In the genomic region with DNA sequence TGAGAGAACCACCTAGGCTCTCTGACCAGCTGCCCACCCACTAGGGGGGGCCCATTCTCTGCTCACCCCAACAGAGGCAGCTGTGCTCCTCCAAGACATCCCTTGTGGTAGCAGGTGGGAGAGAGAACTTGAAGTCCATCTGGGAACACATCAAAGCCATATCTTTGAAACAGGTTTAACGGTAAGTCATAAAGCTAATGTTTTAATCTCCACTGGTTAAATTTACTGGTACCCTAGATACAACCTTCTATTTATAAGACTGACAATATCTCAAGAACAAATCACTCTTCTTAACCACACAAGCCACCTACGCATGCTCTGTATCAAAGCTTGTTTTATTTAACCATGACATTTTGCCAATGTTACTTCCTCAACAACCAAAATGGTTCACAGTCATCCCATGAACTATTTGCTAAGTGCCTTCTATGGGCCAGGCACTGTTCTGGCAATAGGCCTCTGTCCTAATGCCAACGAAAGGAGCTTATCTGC, we compare ENCODE assay signal across 19 cellular contexts. TPM values are rescaled to one million over a fixed set of nuclear protein-coding genes. Genes with fewer than 3 reads are reported as not detected.
DNase-seq lines count a peak whose midpoint lies in the region; ATAC-seq, FAIRE-seq and TF ChIP-seq lines count a peak whose summit lies in the region.
"Had no signal": no experiment of that assay in that cellular context is flagged by ENCODE, and none has a peak within 500 bp of the region (broad histone marks: within the 10 kb centered on the region; RNA-seq: fewer than 3 reads in every experiment).

No MANE protein-coding gene starts in this region.

- H3K36me3 Mint-ChIP-seq in activated T-helper 1 cell treated with anti-CD3 and anti-CD28 coated beads, Interleukin-12 subunit alpha, Interleukin-12 subunit beta, Interleukin-2, Interleukin-4 antibody, amounts not matched to agents 30 ng/mL and 10 ng/mL and 1 ng/mL, durations not matched to agents 14 hours and 24 hours and 36 hours (ENCODE audit: low read depth) = peaks cover 71% of the 10 kb centered on the region
- peaks cover 24 to 44% (median 35%) of the 10 kb centered on the region in 3 donors for H3K36me3 Mint-ChIP-seq in immature natural killer cell

- WGBS in heart right ventricle, 2 donors = 53 to 68% methylated on average over 3 of the region's 3 CpGs

- H3K9me3 ChIP-seq in heart right ventricle (peaks cover 0 to 9% (median 0%) of the 10 kb centered on the region in 11 donors), tibial artery (no peaks in the 10 kb centered on the region)
- H3K9me3 ChIP-seq: vagina had no signal

- H3K4me1 Mint-ChIP-seq in activated T-helper 1 cell treated with anti-CD3 and anti-CD28 coated beads, Interleukin-12 subunit alpha, Interleukin-12 subunit beta, Interleukin-2, Interleukin-4 antibody, amounts not matched to agents 30 ng/mL and 10 ng/mL and 1 ng/mL, durations not matched to agents 14 hours and 24 hours and 36 hours (ENCODE audit: low read depth) = peaks cover 40% of the 10 kb centered on the region
- H3K4me1 Mint-ChIP-seq in immature natural killer cell = peaks cover 48 to 69% of the 10 kb centered on the region in 2 donors
- H3K4me1 Mint-ChIP-seq: activated B cell treated with CpG ODN at 0.5 μM for 24 hours had no signal

- intact Hi-C loops in heart right ventricle (cut with DNase I) = no loop called here
- intact Hi-C loops in Right ventricle myocardium inferior (cut with DNase I) = no loop called here
- intact Hi-C loops in activated T-helper 1 cell treated with anti-CD3 and anti-CD28 coated beads, Interleukin-12 subunit alpha, Interleukin-12 subunit beta, Interleukin-2, Interleukin-4 antibody, amounts not matched to agents 30 ng/mL and 10 ng/mL and 1 ng/mL, durations not matched to agents 14 hours and 24 hours and 36 hours (cut with micrococcal nuclease) = no loop called here
- intact Hi-C loops in tibial artery (cut with DNase I; ENCODE audit: low total_unique reads) = no loop called here

- H3K27me3 ChIP-seq in heart right ventricle (no peaks in the 10 kb centered on the region), tibial artery (no peaks in the 10 kb centered on the region)
- H3K27me3 ChIP-seq: BLaER1, vagina had no signal

- no peak overlapping the region for H3K4me3 ChIP-seq in heart right ventricle
- H3K4me3 ChIP-seq in tibial artery = no peak overlapping the region
- H3K4me3 ChIP-seq: BLaER1, vagina had no signal

- no peaks in the 10 kb centered on the region for H3K27me3 Mint-ChIP-seq in activated T-helper 1 cell treated with anti-CD3 and anti-CD28 coated beads, Interleukin-12 subunit alpha, Interleukin-12 subunit beta, Interleukin-2, Interleukin-4 antibody, amounts not matched to agents 30 ng/mL and 10 ng/mL and 1 ng/mL, durations not matched to agents 14 hours and 24 hours and 36 hours (ENCODE audit: insufficient read depth)
- no peaks in the 10 kb centered on the region for H3K27me3 Mint-ChIP-seq in immature natural killer cell (ENCODE audit: low read depth in 3 of 3)
- H3K27me3 Mint-ChIP-seq: activated B cell treated with CpG ODN at 0.5 μM for 24 hours, naive B cell had no signal

- ATAC-seq in heart right ventricle (peak in 5 of 8 donors; percentile 34 to 87 (median 75)), Right ventricle myocardium inferior (no peak)
- ATAC-seq: PC-3 had no signal

- H3K36me3 ChIP-seq in heart right ventricle = peaks cover 0 to 60% (median 17%) of the 10 kb centered on the region in 9 donors
- peaks cover 14 to 37% (median 16%) of the 10 kb centered on the region in 3 donors for H3K36me3 ChIP-seq in tibial artery

- no peak overlapping the region for H3K4me3 Mint-ChIP-seq in activated T-helper 1 cell treated with anti-CD3 and anti-CD28 coated beads, Interleukin-12 subunit alpha, Interleukin-12 subunit beta, Interleukin-2, Interleukin-4 antibody, amounts not matched to agents 30 ng/mL and 10 ng/mL and 1 ng/mL, durations not matched to agents 14 hours and 24 hours and 36 hours
- peak overlapping the region in 3 of 5 donors; percentile 1 to 30 (median 7) for H3K4me3 Mint-ChIP-seq in immature natural killer cell
- H3K4me3 Mint-ChIP-seq: activated B cell treated with CpG ODN at 0.5 μM for 24 hours, naive B cell had no signal

- H3K4me1 ChIP-seq in heart right ventricle (peaks cover 0 to 17% (median 8%) of the 10 kb centered on the region in 9 donors), tibial artery (peaks cover 0 to 13% (median 2%) of the 10 kb centered on the region in 4 donors)
- H3K4me1 ChIP-seq: BLaER1, vagina had no signal

- TF ChIP-seq CTCF in heart right ventricle (IDR thresholded peaks at IDR 0.05) (no peak), tibial artery (IDR thresholded peaks at IDR 0.05) (no peak)

- peaks cover 4% of the 10 kb centered on the region for H3K9me3 Mint-ChIP-seq in activated T-helper 1 cell treated with anti-CD3 and anti-CD28 coated beads, Interleukin-12 subunit alpha, Interleukin-12 subunit beta, Interleukin-2, Interleukin-4 antibody, amounts not matched to agents 30 ng/mL and 10 ng/mL and 1 ng/mL, durations not matched to agents 14 hours and 24 hours and 36 hours
- H3K9me3 Mint-ChIP-seq in immature natural killer cell = no peaks in the 10 kb centered on the region
- H3K9me3 Mint-ChIP-seq: activated B cell treated with CpG ODN at 0.5 μM for 24 hours had no signal

- no peak for DNase-seq in heart right ventricle
- no peak for DNase-seq in Right ventricle myocardium inferior (ENCODE audit: missing footprints)
- no peak for DNase-seq in activated T-helper 1 cell treated with anti-CD3 and anti-CD28 coated beads, Interleukin-12 subunit alpha, Interleukin-12 subunit beta, Interleukin-2, Interleukin-4 antibody, amounts not matched to agents 30 ng/mL and 10 ng/mL and 1 ng/mL, durations not matched to agents 14 hours and 24 hours and 36 hours (ENCODE audit: low spot score)
- no peak for DNase-seq in immature natural killer cell
- no peak for DNase-seq in tibial artery
- DNase-seq in mucosa of gallbladder (ENCODE audit: low spot score) = no peak
- no peak for DNase-seq in HTR-8/SVneo (ENCODE audit: insufficient read length, low spot score)
- no peak for DNase-seq in glomerular visceral epithelial cell (ENCODE audit: extremely low spot score)
- DNase-seq: activated B cell treated with CpG ODN at 0.5 μM for 24 hours; activated gamma-delta T cell; EL; naive B cell; NCI-H1105; PC-3; retina; stimulated activated CD4-positive, alpha-beta T cell treated with anti-CD3 and anti-CD28 coated beads, Interleukin-2, amount 100 ng/mL, for 48 hours had no signal

- FAIRE-seq in HTR-8/SVneo (lab: Jason Lieb, UNC) = no peak
- FAIRE-seq: endometrium had no signal

- H3K27ac ChIP-seq in heart right ventricle = peak overlapping the region in 6 of 10 donors; percentile 24 to 57 (median 42)
- peak overlapping the region; percentile 32 to 47 for H3K27ac ChIP-seq in tibial artery
- H3K27ac ChIP-seq: BLaER1, vagina had no signal

- peak overlapping the region; percentile 62 for H3K27ac Mint-ChIP-seq in activated T-helper 1 cell treated with anti-CD3 and anti-CD28 coated beads, Interleukin-12 subunit alpha, Interleukin-12 subunit beta, Interleukin-2, Interleukin-4 antibody, amounts not matched to agents 30 ng/mL and 10 ng/mL and 1 ng/mL, durations not matched to agents 14 hours and 24 hours and 36 hours
- peak overlapping the region in 5 of 6 donors; percentile 36 to 76 (median 53) for H3K27ac Mint-ChIP-seq in immature natural killer cell
- H3K27ac Mint-ChIP-seq: activated B cell treated with CpG ODN at 0.5 μM for 24 hours had no signal

RNA-seq across cellular contexts. Expression of a gene that starts 20.4 kb away (rescaled TPM):
- total RNA-seq in heart right ventricle (10 to 100 TPM; 30.6 to 51.3 (median 44.2) TPM), Right ventricle myocardium inferior (37.9 TPM), mucosa of gallbladder (19.9 TPM)
- polyA plus RNA-seq in heart right ventricle (10 to 100 TPM; 16.3 to 56.3 TPM), immature natural killer cell (10 to 100 TPM; 16.9 to 23.2 (median 18.2) TPM)
- total RNA-seq in activated T-helper 1 cell treated with anti-CD3 and anti-CD28 coated beads, Interleukin-12 subunit alpha, Interleukin-12 subunit beta, Interleukin-2, Interleukin-4 antibody, amounts not matched to agents 30 ng/mL and 10 ng/mL and 1 ng/mL, durations not matched to agents 14 hours and 24 hours and 36 hours = 50.4 and 53.3 TPM in 2 replicates
